Comparison of ENCODE assay signal across 8 cellular contexts in the genomic region with DNA sequence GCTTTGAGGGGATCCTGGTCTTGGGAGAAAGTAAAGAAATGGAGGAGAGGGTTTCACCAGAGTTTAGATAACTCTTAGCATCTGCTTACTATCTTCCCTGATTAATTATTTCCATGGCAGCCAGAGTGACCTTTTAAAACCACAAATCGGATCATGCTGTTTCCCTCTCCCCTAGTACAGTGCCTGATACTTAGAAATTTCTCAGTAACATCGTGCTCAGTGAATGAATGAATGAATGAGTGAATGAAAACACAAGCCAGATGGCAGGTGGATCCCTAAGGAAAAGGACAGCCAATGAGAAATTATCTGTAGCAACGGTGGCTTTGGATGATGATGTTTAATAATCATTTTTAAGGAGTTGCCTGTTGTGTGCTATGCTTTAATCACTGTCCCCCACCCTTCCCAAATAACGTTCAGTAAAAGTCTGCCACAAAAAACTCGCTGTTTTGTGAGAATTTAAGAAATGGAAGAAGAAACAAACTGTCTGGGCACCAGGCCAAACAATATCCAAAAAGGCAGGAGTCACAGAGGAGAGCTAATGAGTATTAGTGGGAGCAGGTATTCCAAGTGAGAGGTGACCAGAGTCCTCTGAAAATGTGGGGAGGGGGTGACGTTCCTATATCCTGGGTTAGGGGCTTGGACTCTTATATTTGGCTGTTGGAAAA. TPM values are rescaled to one million over a fixed set of nuclear protein-coding genes. Genes with fewer than 3 reads are reported as not detected.
DNase-seq lines count a peak whose midpoint lies in the region; FAIRE-seq and TF ChIP-seq lines count a peak whose summit lies in the region.

No MANE protein-coding gene starts in this region.

- TF ChIP-seq CTCF in OCI-LY1 (IDR thresholded peaks at IDR 0.05; ENCODE audit: low read length) (no peak), endothelial cell of umbilical vein (IDR thresholded peaks at IDR 0.05; ENCODE audit: extremely low read depth in 1 of 2, insufficient read depth in 1 of 2, low read depth in 1 of 2, low read length in 2 of 2) (no peak), spleen (IDR thresholded peaks at IDR 0.05 in 8 of 11, conservative IDR thresholded peaks at IDR 0.05 in 3 of 11) (no peak)

- 0 out of 2 replicates have a peak overlapping the region, but pooled peaks have one; percentile 54 for H2AFZ ChIP-seq in OCI-LY1 (ENCODE audit: low read length)
- H2AFZ ChIP-seq in endothelial cell of umbilical vein (ENCODE audit: low read depth, low read length), result peak overlapping the region; percentile 62

- intact Hi-C loops in endothelial cell of umbilical vein (cut with micrococcal nuclease), result loop anchor here (5.0 kb wide), 1 partner anchor 525 kb away; no protein-coding TSS in a partner anchor
- intact Hi-C loops in spleen (cut with DNase I; ENCODE audit: low total_unique reads), result no loop called here

- no peaks in the 10 kb centered on the region for H3K27me3 Mint-ChIP-seq in T-helper 1 cell treated with Interleukin-12 subunit alpha and Interleukin-12 subunit beta and Interleukin-4 antibody, amounts not matched to agents 30 μg/mL and 1 μg/mL, for 36 hours (ENCODE audit: low read depth)

- peaks cover 34% of the 10 kb centered on the region for H3K4me1 Mint-ChIP-seq in T-helper 1 cell treated with Interleukin-12 subunit alpha and Interleukin-12 subunit beta and Interleukin-4 antibody, amounts not matched to agents 30 μg/mL and 1 μg/mL, for 36 hours (ENCODE audit: low read depth)

- H3K4me3 ChIP-seq in OCI-LY1 (ENCODE audit: low read depth, low read length, poor library complexity, severe bottlenecking) (peak overlapping the region; percentile 81), endothelial cell of umbilical vein (replicated peaks in 1 of 3; ENCODE audit: insufficient read depth in 1 of 3, low read depth in 1 of 3, low read length in 3 of 3) (peak overlapping the region in 1 of 3 experiments; percentile 30), spleen (peak overlapping the region in 7 of 8 donors; percentile 73 to 97 (median 95))

- H3K79me2 ChIP-seq in OCI-LY1 (ENCODE audit: insufficient read depth, low read length) (peaks cover 28% of the 10 kb centered on the region), endothelial cell of umbilical vein (ENCODE audit: control insufficient read depth, insufficient read depth, low read length) (peaks cover 6% of the 10 kb centered on the region)

- H3K27ac Mint-ChIP-seq in T-helper 1 cell treated with Interleukin-12 subunit alpha and Interleukin-12 subunit beta and Interleukin-4 antibody, amounts not matched to agents 30 μg/mL and 1 μg/mL, for 36 hours, result peak overlapping the region; percentile 80

- H3K27ac ChIP-seq in OCI-LY1 (ENCODE audit: low read depth, low read length, poor library complexity, severe bottlenecking), result no peak overlapping the region
- no peak overlapping the region for H3K27ac ChIP-seq in endothelial cell of umbilical vein (ENCODE audit: insufficient read depth, low read depth, low read length)
- H3K27ac ChIP-seq in spleen, result peak overlapping the region in 5 of 8 donors; percentile 93 to 100 (median 100)

- no TSS peak for BruUV-seq in endothelial cell of umbilical vein (replicated peaks; lab: Mats Ljungman, UMichigan)

- H3K36me3 Mint-ChIP-seq in T-helper 1 cell treated with Interleukin-12 subunit alpha and Interleukin-12 subunit beta and Interleukin-4 antibody, amounts not matched to agents 30 μg/mL and 1 μg/mL, for 36 hours (ENCODE audit: low read depth), result peaks cover 25% of the 10 kb centered on the region

- dilution Hi-C loops in endothelial cell of umbilical vein (cut with MboI; ENCODE audit: extremely low pct_ligation_motif_present, low sequenced_read_pairs), result no loop called here

- peak overlapping the region; percentile 78 for H3K4me3 Mint-ChIP-seq in T-helper 1 cell treated with Interleukin-12 subunit alpha and Interleukin-12 subunit beta and Interleukin-4 antibody, amounts not matched to agents 30 μg/mL and 1 μg/mL, for 36 hours

- H3K9ac ChIP-seq in OCI-LY1 (ENCODE audit: low read length) (no peak overlapping the region), endothelial cell of umbilical vein (replicated peaks; ENCODE audit: extremely low read depth, insufficient read depth, low read length) (no peak overlapping the region)

- TF ChIP-seq POLR2A in endothelial cell of umbilical vein (IDR thresholded peaks at IDR 0.05; ENCODE audit: low read depth, low read length), result no peak
- TF ChIP-seq POLR2A in spleen (IDR thresholded peaks at IDR 0.05), result no peak

- DNase-seq in T-helper 1 cell, result no peak
- DNase-seq in endothelial cell of umbilical vein (ENCODE audit: low read depth, low spot score), result no peak
- DNase-seq in spleen, result no peak
- no peak for DNase-seq in RPMI8226
- DNase-seq in AML-193 (lab: John Stamatoyannopoulos, UW), result no peak
- DNase-seq in globus pallidus (ENCODE audit: low spot score), result no peak

- no peaks in the 10 kb centered on the region for H3F3A ChIP-seq in OCI-LY1 (ENCODE audit: insufficient read depth, low read length)

- H4K20me1 ChIP-seq in OCI-LY1 (ENCODE audit: insufficient read depth, low read length) (no peaks in the 10 kb centered on the region), endothelial cell of umbilical vein (replicated peaks; ENCODE audit: control insufficient read depth, extremely low read depth, insufficient read depth, low read length) (no peaks in the 10 kb centered on the region)

- H3K27me3 ChIP-seq in OCI-LY1 (ENCODE audit: insufficient read depth, low read length) (no peaks in the 10 kb centered on the region), endothelial cell of umbilical vein (ENCODE audit: control insufficient read depth in 2 of 2, insufficient read depth in 2 of 2, low read length in 2 of 2) (peaks cover 0 to 4% of the 10 kb centered on the region in 2 experiments), spleen (replicated peaks in 1 of 7) (no peaks in the 10 kb centered on the region)

- 43 to 54% (median 47%) methylated on average over 6 of the region's 6 CpGs for WGBS in spleen, 5 donors

- CTCF ChIA-PET in endothelial cell of umbilical vein (lab: Charles Lee), result interaction anchor here (1.0 to 3.4 kb wide), 10 partner anchors 10 to 229 kb away, joined by 3 to 24 read pairs (median 6); no protein-coding TSS in a partner anchor

- no peaks in the 10 kb centered on the region for H3K9me1 ChIP-seq in endothelial cell of umbilical vein (replicated peaks; ENCODE audit: control insufficient read depth, extremely low read depth, insufficient read depth, low read length)

- no peaks in the 10 kb centered on the region for H3K9me3 Mint-ChIP-seq in T-helper 1 cell treated with Interleukin-12 subunit alpha and Interleukin-12 subunit beta and Interleukin-4 antibody, amounts not matched to agents 30 μg/mL and 1 μg/mL, for 36 hours

- H3K4me1 ChIP-seq in OCI-LY1 (ENCODE audit: insufficient read depth, low read length, severe bottlenecking) (peaks cover 32% of the 10 kb centered on the region), endothelial cell of umbilical vein (ENCODE audit: control insufficient read depth, extremely low read depth, insufficient read depth, low read length) (peaks cover 7% of the 10 kb centered on the region), spleen (peaks cover 12 to 41% (median 30%) of the 10 kb centered on the region in 6 donors)

- POLR2A ChIA-PET in endothelial cell of umbilical vein (lab: Charles Lee), result no interaction called here

- no peaks in the 10 kb centered on the region for H3K9me3 ChIP-seq in OCI-LY1 (ENCODE audit: low read length)
- no peaks in the 10 kb centered on the region for H3K9me3 ChIP-seq in endothelial cell of umbilical vein (replicated peaks; ENCODE audit: control insufficient read depth, insufficient read depth, low read length)
- no peaks in the 10 kb centered on the region for H3K9me3 ChIP-seq in spleen

- H3K9me2 ChIP-seq in OCI-LY1 (ENCODE audit: low read depth, low read length), result no peaks in the 10 kb centered on the region

- no peaks in the 10 kb centered on the region for H3K36me3 ChIP-seq in OCI-LY1 (ENCODE audit: insufficient read depth, low read length)
- H3K36me3 ChIP-seq in endothelial cell of umbilical vein (ENCODE audit: control insufficient read depth in 2 of 2, extremely low read depth in 1 of 2, insufficient read depth in 2 of 2, low read length in 2 of 2), result no peaks in the 10 kb centered on the region
- peaks cover 0 to 21% (median 0%) of the 10 kb centered on the region in 6 donors for H3K36me3 ChIP-seq in spleen

- peak overlapping the region; percentile 85 for H3K4me2 ChIP-seq in OCI-LY1 (ENCODE audit: low read length)
- peak overlapping the region; percentile 62 for H3K4me2 ChIP-seq in endothelial cell of umbilical vein (ENCODE audit: insufficient read depth, low read length)

- no peak for FAIRE-seq in endothelial cell of umbilical vein (lab: Jason Lieb, UNC)

TF ChIP-seq in endothelial cell of umbilical vein, 7 proteins besides CTCF, POLR2A, EP300 and RAD21 (continues in another document):
- TF ChIP-seq JUN (IDR thresholded peaks at IDR 0.05; ENCODE audit: borderline replicate concordance, insufficient read depth, insufficient read length, low read depth) (no peak), POLR2AphosphoS5 (IDR thresholded peaks at IDR 0.05; ENCODE audit: insufficient read depth, low read depth, low read length) (no peak), GATA2 (IDR thresholded peaks at IDR 0.05; ENCODE audit: insufficient read depth, insufficient read length, low read depth, low read length) (no peak), MYC (IDR thresholded peaks at IDR 0.05; ENCODE audit: low read depth, low read length) (no peak)

RNA-seq across cellular contexts. Expression of a gene that starts 0.7 kb away (rescaled TPM):
- total RNA-seq in endothelial cell of umbilical vein (11.1 and 12.0 TPM in 2 replicates), spleen (100 to 1,000 TPM; 120 to 435 (median 252) TPM)
- polyA plus RNA-seq in endothelial cell of umbilical vein (7.4 and 8.0 TPM in 2 replicates), spleen (100 to 1,000 TPM; 135 to 196 (median 148) TPM)
- 6.1 and 7.5 TPM in 2 replicates for polyA plus RNA-seq in endothelial cell of umbilical vein (2011; cell fraction: cytosol; rRNA removed)
- 4.7 and 8.8 TPM in 2 replicates for polyA plus RNA-seq in endothelial cell of umbilical vein (2011; cell fraction: nucleus; rRNA removed)
- polyA plus RNA-seq in endothelial cell of umbilical vein (2012), result 10.0 and 11.8 TPM in 2 replicates
- polyA minus RNA-seq in endothelial cell of umbilical vein, result 10.0 and 14.3 TPM in 2 replicates
- polyA minus RNA-seq in endothelial cell of umbilical vein (2011; cell fraction: cytosol; rRNA and poly(A)+ RNA removed), result 5.3 TPM
- 2.3 and 3.5 TPM in 2 replicates for polyA minus RNA-seq in endothelial cell of umbilical vein (2011; cell fraction: nucleus; rRNA and poly(A)+ RNA removed)

RNA-seq across cellular contexts. Expression of a gene that starts 55.7 kb away (rescaled TPM):
- total RNA-seq in endothelial cell of umbilical vein (0.64 and 1.3 TPM in 2 replicates), spleen (10 to 100 TPM in 2 of 7 donors, 1 to 10 TPM in 5; 3.1 to 16.0 (median 6.2) TPM)
- polyA plus RNA-seq in endothelial cell of umbilical vein (0.29 and 0.69 TPM in 2 replicates), spleen (10 to 100 TPM in 2 of 3 donors, 1 to 10 TPM in 1; 9.1 to 17.8 (median 10.1) TPM)
- polyA plus RNA-seq in endothelial cell of umbilical vein (2011; cell fraction: cytosol; rRNA removed), result 0.32 and 0.34 TPM in 2 replicates
- polyA plus RNA-seq in endothelial cell of umbilical vein (2011; cell fraction: nucleus; rRNA removed), result 2.4 and 2.5 TPM in 2 replicates
- polyA plus RNA-seq in endothelial cell of umbilical vein (2012), result 0.05 and 0.34 TPM in 2 replicates
- polyA minus RNA-seq in endothelial cell of umbilical vein, result 0.08 and 0.22 TPM in 2 replicates
- not detected for polyA minus RNA-seq in endothelial cell of umbilical vein (2011; cell fraction: cytosol; rRNA and poly(A)+ RNA removed)
- 0.19 TPM in 1 of 2 replicates, not detected in the other for polyA minus RNA-seq in endothelial cell of umbilical vein (2011; cell fraction: nucleus; rRNA and poly(A)+ RNA removed)

Comparison
In these comparisons a context has a peak if more than half of its experiments do, and no peak if none do; other contexts are left out.
1. H3K27ac ChIP-seq: peak in spleen (5 of 8); none in OCI-LY1 (single experiment) and endothelial cell of umbilical vein (single experiment).